In genomic region chr11:24509114-24509513, GRCh38 we compare ENCODE assay signal across 14 cellular contexts. TPM values are rescaled to one million over a fixed set of nuclear protein-coding genes. Genes with fewer than 3 reads are reported as not detected.
DNase-seq lines count a peak whose midpoint lies in the region; ATAC-seq and TF ChIP-seq lines count a peak whose summit lies in the region.
"Had no signal": no experiment of that assay in that cellular context is flagged by ENCODE, and none has a peak within 500 bp of the region (broad histone marks: within the 10 kb centered on the region; RNA-seq: fewer than 3 reads in every experiment).

No MANE protein-coding gene starts in this region.

- no peak overlapping the region for H2BK15ac ChIP-seq in mesenchymal stem cell (ENCODE audit: low read depth, poor library complexity, severe bottlenecking)

- H3K23ac ChIP-seq in mesenchymal stem cell (ENCODE audit: low read length in 2 of 2) = no peak overlapping the region

- H3K79me1 ChIP-seq in mesenchymal stem cell (replicated peaks; ENCODE audit: low read length, poor library complexity, severe bottlenecking) = no peaks in the 10 kb centered on the region

- peaks cover 1% of the 10 kb centered on the region for H3K4me1 ChIP-seq in mesenchymal stem cell (ENCODE audit: control insufficient read depth, insufficient read depth, low read depth, low read length)
- H3K4me1 ChIP-seq: psoas muscle, testis had no signal

- no peak overlapping the region for H2BK120ac ChIP-seq in mesenchymal stem cell (ENCODE audit: low read depth, low read length)

- peak; percentile 62 for ATAC-seq in GM18858 (IDR thresholded peaks at IDR 0.05; ENCODE audit: unreplicated experiment)
- ATAC-seq in HG03135 (IDR thresholded peaks at IDR 0.05; ENCODE audit: unreplicated experiment) = peak; percentile 71
- ATAC-seq in SK-N-SH treated with all-trans-retinoic acid at 6 μM for 48 hours = peak; percentile 80
- no peak for ATAC-seq in GM19023 (IDR thresholded peaks at IDR 0.05; ENCODE audit: unreplicated experiment)
- ATAC-seq: psoas muscle, WTC11 had no signal

- no peak overlapping the region for H2AK5ac ChIP-seq in mesenchymal stem cell (ENCODE audit: low read length, severe bottlenecking)

- WGBS in mesenchymal stem cell = no CpG with 5 or more reads among the region's 3 CpGs

- H3K18ac ChIP-seq in mesenchymal stem cell (ENCODE audit: low read depth in 1 of 2, low read length in 2 of 2) = no peak overlapping the region

- no peak overlapping the region for H3K14ac ChIP-seq in mesenchymal stem cell (ENCODE audit: low read length in 2 of 2)

- H3K4ac ChIP-seq in mesenchymal stem cell (ENCODE audit: low read depth in 1 of 2, low read length in 2 of 2) = no peak overlapping the region

- no peak overlapping the region for H3K4me2 ChIP-seq in mesenchymal stem cell (ENCODE audit: low read length, poor library complexity, severe bottlenecking)

- H3K9me3 ChIP-seq in mesenchymal stem cell (ENCODE audit: control insufficient read depth, low read length) = no peaks in the 10 kb centered on the region
- H3K9me3 ChIP-seq: psoas muscle, testis had no signal

- no peak overlapping the region for H2BK12ac ChIP-seq in mesenchymal stem cell (ENCODE audit: low read length in 2 of 2)

- H3K27ac ChIP-seq in mesenchymal stem cell (ENCODE audit: low read length, poor library complexity, severe bottlenecking) = no peak overlapping the region
- H3K27ac ChIP-seq: psoas muscle, testis had no signal

- no peaks in the 10 kb centered on the region for H3K27me3 ChIP-seq in mesenchymal stem cell (ENCODE audit: control insufficient read depth in 1 of 2, insufficient read depth in 1 of 2, low read length in 2 of 2)
- H3K27me3 ChIP-seq: testis had no signal

- no peak overlapping the region for H3K9ac ChIP-seq in mesenchymal stem cell (ENCODE audit: low read length)

- H3K4me3 ChIP-seq in mesenchymal stem cell (ENCODE audit: insufficient read depth in 1 of 2, low read depth in 1 of 2, low read length in 2 of 2) = no peak overlapping the region
- H3K4me3 ChIP-seq: lung, psoas muscle, testis had no signal

- H4K91ac ChIP-seq in mesenchymal stem cell (ENCODE audit: low read length) = no peak overlapping the region

- DNase-seq in mesenchymal stem cell (peak; percentile 6), NCI-H1436 (lab: John Stamatoyannopoulos, UW) (no peak), NCI-H1436 treated with DMSO at 0.1 percent for 48 hours (lab: John Stamatoyannopoulos, UW) (no peak), KG1 (lab: John Stamatoyannopoulos, UW) (no peak)
- DNase-seq: DMS79, NCI-H2029 treated with DMSO at 0.1 percent for 48 hours, psoas muscle, testis had no signal

- no peak overlapping the region for H4K8ac ChIP-seq in mesenchymal stem cell (ENCODE audit: low read length)

- H2BK5ac ChIP-seq in mesenchymal stem cell (ENCODE audit: low read depth, low read length, poor library complexity, severe bottlenecking) = no peak overlapping the region

- H3K36me3 ChIP-seq in mesenchymal stem cell (ENCODE audit: control insufficient read depth in 1 of 2, insufficient read depth in 2 of 2, low read depth in 1 of 2, low read length in 2 of 2) = no peaks in the 10 kb centered on the region

- no peak overlapping the region for H2AFZ ChIP-seq in mesenchymal stem cell (ENCODE audit: low read depth, low read length)

TF ChIP-seq in SK-N-SH treated with all-trans-retinoic acid at 6 μM for 48 hours, 23 proteins besides CTCF, POLR2A, EP300 and RAD21:
- no peak for TF ChIP-seq ZFP30 (CRISPR knock-in tag; IDR thresholded peaks at IDR 0.05)
- no peak for TF ChIP-seq CSDC2 (CRISPR knock-in tag; IDR thresholded peaks at IDR 0.05)
- no peak for TF ChIP-seq PPARA (CRISPR knock-in tag; IDR thresholded peaks at IDR 0.05; ENCODE audit: borderline replicate concordance)
- TF ChIP-seq GLIS3 (CRISPR knock-in tag; IDR thresholded peaks at IDR 0.05) = no peak
- no peak for TF ChIP-seq ZNF8 (CRISPR knock-in tag; IDR thresholded peaks at IDR 0.05)
- TF ChIP-seq POU6F1 (CRISPR knock-in tag; IDR thresholded peaks at IDR 0.05; ENCODE audit: borderline replicate concordance, low read depth) = no peak

RNA-seq across cellular contexts. Expression of gene LUZP2, which starts 12.3 kb away (rescaled TPM):
- 0.41 TPM for polyA plus RNA-seq in mesenchymal stem cell (2013, experiment 1 of 2)
- polyA plus RNA-seq in mesenchymal stem cell (2013, experiment 2 of 2) = 0.26 TPM
